In the genomic region with DNA sequence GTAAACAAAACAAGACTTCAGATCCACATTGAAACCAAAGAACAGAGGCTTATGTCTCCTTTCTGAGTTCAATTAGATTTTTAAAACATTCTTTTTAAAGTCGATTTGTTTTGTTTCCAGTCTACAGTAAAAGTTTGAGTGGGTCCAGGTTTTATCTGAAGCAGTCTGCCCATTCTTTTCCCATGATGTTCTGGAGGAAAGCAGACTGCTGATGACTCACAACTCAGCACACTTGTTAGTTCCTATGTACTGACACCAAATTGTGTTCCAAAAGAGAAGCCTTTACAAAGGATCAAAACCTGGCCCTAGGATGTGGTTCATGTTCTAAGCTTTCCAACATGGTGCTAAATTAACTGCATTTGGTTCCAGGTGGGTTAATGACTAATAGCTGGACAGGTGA, we compare ENCODE assay signal across 16 cellular contexts. TPM values are rescaled to one million over a fixed set of nuclear protein-coding genes. Genes with fewer than 3 reads are reported as not detected.
DNase-seq lines count a peak whose midpoint lies in the region; ATAC-seq, FAIRE-seq and TF ChIP-seq lines count a peak whose summit lies in the region.
"Had no signal": no experiment of that assay in that cellular context is flagged by ENCODE, and none has a peak within 500 bp of the region (broad histone marks: within the 10 kb centered on the region; RNA-seq: fewer than 3 reads in every experiment).

No MANE protein-coding gene starts in this region.

- H3K9me3 ChIP-seq in Panc1 (ENCODE audit: control insufficient read depth, insufficient read depth, low read depth, low read length) (0 out of 2 replicates have a peak, but pooled peaks cover 6% of the 10 kb centered on the region), endothelial cell of umbilical vein (replicated peaks; ENCODE audit: control insufficient read depth, insufficient read depth, low read length) (no peaks in the 10 kb centered on the region), HAP-1 (no peaks in the 10 kb centered on the region)
- H3K9me3 ChIP-seq: adrenal gland, tibial nerve had no signal

- peak; percentile 93 for FAIRE-seq in endothelial cell of umbilical vein (lab: Jason Lieb, UNC)
- FAIRE-seq: K562 had no signal

- no peak for TF ChIP-seq POLR2A in endothelial cell of umbilical vein (IDR thresholded peaks at IDR 0.05; ENCODE audit: low read depth, low read length)

- H4K20me1 ChIP-seq in endothelial cell of umbilical vein (replicated peaks; ENCODE audit: control insufficient read depth, extremely low read depth, insufficient read depth, low read length): no peaks in the 10 kb centered on the region
- H4K20me1 ChIP-seq: BLaER1 had no signal

- ATAC-seq in Panc1: peak; percentile 42
- no peak for ATAC-seq in GM21723 (IDR thresholded peaks at IDR 0.05; ENCODE audit: unreplicated experiment)
- ATAC-seq in GM21576 (IDR thresholded peaks at IDR 0.05; ENCODE audit: unreplicated experiment): no peak

- peaks cover 63% of the 10 kb centered on the region for H3K4me1 ChIP-seq in Panc1 (ENCODE audit: control insufficient read depth, insufficient read depth, low read length)
- peaks cover 69% of the 10 kb centered on the region for H3K4me1 ChIP-seq in endothelial cell of umbilical vein (ENCODE audit: control insufficient read depth, extremely low read depth, insufficient read depth, low read length)
- H3K4me1 ChIP-seq in HAP-1: peaks cover 6% of the 10 kb centered on the region
- H3K4me1 ChIP-seq: adrenal gland, BLaER1 had no signal

- POLR2A ChIA-PET in Panc1 (lab: Charles Lee) (interaction anchor here (0.7 kb wide), 2 partner anchors 24 to 168 kb away, joined by 4 to 5 read pairs; no protein-coding TSS in a partner anchor), endothelial cell of umbilical vein (lab: Charles Lee) (interaction anchor here (0.6 to 1.1 kb wide), 2 partner anchors 12 to 248 kb away, joined by 3 to 4 read pairs; no protein-coding TSS in a partner anchor)

- H3K9ac ChIP-seq in endothelial cell of umbilical vein (replicated peaks; ENCODE audit: extremely low read depth, insufficient read depth, low read length): peak overlapping the region; percentile 44
- H3K9ac ChIP-seq: BLaER1 had no signal

- no peak overlapping the region for H3K4me3 ChIP-seq in Panc1 (ENCODE audit: low read depth in 2 of 2, low read length in 2 of 2)
- no peak overlapping the region for H3K4me3 ChIP-seq in endothelial cell of umbilical vein (replicated peaks in 1 of 3; ENCODE audit: insufficient read depth in 1 of 3, low read depth in 1 of 3, low read length in 3 of 3)
- H3K4me3 ChIP-seq in HAP-1: no peak overlapping the region
- H3K4me3 ChIP-seq: adrenal gland, BLaER1, K562, PC-9, tibial nerve had no signal

- dilution Hi-C loops in endothelial cell of umbilical vein (cut with MboI; ENCODE audit: extremely low pct_ligation_motif_present, low sequenced_read_pairs): no loop called here

- H3K79me2 ChIP-seq in endothelial cell of umbilical vein (ENCODE audit: control insufficient read depth, insufficient read depth, low read length): peaks cover 52% of the 10 kb centered on the region

- H3K27me3 ChIP-seq in Panc1 (ENCODE audit: control insufficient read depth, insufficient read depth, low read length) (no peaks in the 10 kb centered on the region), endothelial cell of umbilical vein (ENCODE audit: control insufficient read depth in 2 of 2, insufficient read depth in 2 of 2, low read length in 2 of 2) (no peaks in the 10 kb centered on the region), HAP-1 (ENCODE audit: low read depth) (no peaks in the 10 kb centered on the region)
- H3K27me3 ChIP-seq: adrenal gland, BLaER1, tibial nerve had no signal

- no peak overlapping the region for H2AFZ ChIP-seq in endothelial cell of umbilical vein (ENCODE audit: low read depth, low read length)
- H2AFZ ChIP-seq: PC-9 had no signal

- intact Hi-C loops in Panc1 (cut with micrococcal nuclease; ENCODE audit: unreplicated experiment): no loop called here
- intact Hi-C loops in endothelial cell of umbilical vein (cut with micrococcal nuclease): no loop called here

- TF ChIP-seq CTCF in Panc1 (IDR thresholded peaks at IDR 0.05): no peak
- TF ChIP-seq CTCF in endothelial cell of umbilical vein (IDR thresholded peaks at IDR 0.05; ENCODE audit: extremely low read depth in 1 of 2, insufficient read depth in 1 of 2, low read depth in 1 of 2, low read length in 2 of 2): no peak

- in situ Hi-C loops in Panc1 (cut with HindIII; ENCODE audit: low pct_unique_long_range_greater_than_20kb, low sequenced_read_pairs): no loop called here
- in situ Hi-C loops in HAP-1 (cut with MboI; ENCODE audit: low sequenced_read_pairs): no loop called here

- H3K4me2 ChIP-seq in endothelial cell of umbilical vein (ENCODE audit: insufficient read depth, low read length): peak overlapping the region; percentile 59
- H3K4me2 ChIP-seq: BLaER1, PC-9 had no signal

- CTCF ChIA-PET in Panc1 (lab: Charles Lee): no interaction called here
- CTCF ChIA-PET in endothelial cell of umbilical vein (lab: Charles Lee): interaction anchor here (1.0 to 5.2 kb wide), 3 partner anchors 24 to 261 kb away, joined by 3 to 23 read pairs (median 4); no protein-coding TSS in a partner anchor

- no TSS peak for BruUV-seq in Panc1 (replicated peaks; lab: Mats Ljungman, UMichigan)
- no TSS peak for BruUV-seq in endothelial cell of umbilical vein (replicated peaks; lab: Mats Ljungman, UMichigan)

- peak; percentile 70 for DNase-seq in AG08395 (ENCODE audit: low spot score)
- DNase-seq in Panc1 (ENCODE audit: low read depth, low spot score): no peak
- DNase-seq in endothelial cell of umbilical vein (ENCODE audit: low read depth, low spot score): peak; percentile 83
- peak; percentile 44 for DNase-seq in myocyte (ENCODE audit: low read depth)
- DNase-seq in activated CD4-positive, alpha-beta T cell treated with anti-CD3 and anti-CD28 coated beads, Interleukin-2, amount 50 U/mL, for 4 hours: no peak
- no peak for DNase-seq in HAP-1 (ENCODE audit: low spot score in 2 of 2)
- DNase-seq: adrenal gland, GOT3, NCI-H2107, PC-9, T1000 had no signal

- H3K27ac ChIP-seq in Panc1 (ENCODE audit: low read length) (peak overlapping the region; percentile 83), endothelial cell of umbilical vein (ENCODE audit: insufficient read depth, low read depth, low read length) (peak overlapping the region; percentile 71)
- H3K27ac ChIP-seq: adrenal gland, BLaER1, PC-9 had no signal

- H3K9me1 ChIP-seq in endothelial cell of umbilical vein (replicated peaks; ENCODE audit: control insufficient read depth, extremely low read depth, insufficient read depth, low read length): no peaks in the 10 kb centered on the region

- H3K36me3 ChIP-seq in Panc1 (ENCODE audit: control insufficient read depth, insufficient read depth, low read length) (no peaks in the 10 kb centered on the region), endothelial cell of umbilical vein (ENCODE audit: control insufficient read depth in 2 of 2, extremely low read depth in 1 of 2, insufficient read depth in 2 of 2, low read length in 2 of 2) (no peaks in the 10 kb centered on the region), HAP-1 (replicated peaks) (no peaks in the 10 kb centered on the region)
- H3K36me3 ChIP-seq: adrenal gland, BLaER1, tibial nerve had no signal

TF ChIP-seq in endothelial cell of umbilical vein, 7 proteins besides CTCF, POLR2A, EP300 and RAD21:
- TF ChIP-seq, protein P1, sequence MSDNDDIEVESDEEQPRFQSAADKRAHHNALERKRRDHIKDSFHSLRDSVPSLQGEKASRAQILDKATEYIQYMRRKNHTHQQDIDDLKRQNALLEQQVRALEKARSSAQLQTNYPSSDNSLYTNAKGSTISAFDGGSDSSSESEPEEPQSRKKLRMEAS (IDR thresholded peaks at IDR 0.05; ENCODE audit: insufficient read depth, insufficient read length): no peak
- TF ChIP-seq MYC (IDR thresholded peaks at IDR 0.05; ENCODE audit: low read depth, low read length) (no peak), JUN (IDR thresholded peaks at IDR 0.05; ENCODE audit: borderline replicate concordance, insufficient read depth, insufficient read length, low read depth) (peak; percentile 82), POLR2AphosphoS5 (IDR thresholded peaks at IDR 0.05; ENCODE audit: insufficient read depth, low read depth, low read length) (peak; percentile 23), GATA2 (IDR thresholded peaks at IDR 0.05; ENCODE audit: insufficient read depth, insufficient read length, low read depth, low read length) (no peak), FOS (IDR thresholded peaks at IDR 0.05; ENCODE audit: borderline replicate concordance, insufficient read depth, low read length) (peak; percentile 89), EZH2 (IDR thresholded peaks at IDR 0.05; ENCODE audit: borderline replicate concordance, low read depth, low read length, severe bottlenecking) (no peak)
TF ChIP-seq in endothelial cell of umbilical vein: peak in this region for 3.

RNA-seq across cellular contexts. Expression of a gene that starts 11.4 kb away (rescaled TPM):
- total RNA-seq in Panc1 (2021; ENCODE audit: unreplicated experiment): 355 TPM
- 366 TPM for polyA plus RNA-seq in Panc1 (2012; ENCODE audit: insufficient read length)
- total RNA-seq in endothelial cell of umbilical vein: 899 and 1,036 TPM in 2 replicates
- polyA plus RNA-seq in endothelial cell of umbilical vein: 462 and 516 TPM in 2 replicates
- polyA plus RNA-seq in endothelial cell of umbilical vein (2011; cell fraction: cytosol; rRNA removed): 1,025 and 1,084 TPM in 2 replicates
- 1,068 and 1,375 TPM in 2 replicates for polyA plus RNA-seq in endothelial cell of umbilical vein (2011; cell fraction: nucleus; rRNA removed)
- polyA plus RNA-seq in endothelial cell of umbilical vein (2012): 928 and 992 TPM in 2 replicates
- polyA minus RNA-seq in endothelial cell of umbilical vein: 488 and 545 TPM in 2 replicates
- polyA minus RNA-seq in endothelial cell of umbilical vein (2011; cell fraction: cytosol; rRNA and poly(A)+ RNA removed): 28.7 TPM
- 275 and 431 TPM in 2 replicates for polyA minus RNA-seq in endothelial cell of umbilical vein (2011; cell fraction: nucleus; rRNA and poly(A)+ RNA removed)
- total RNA-seq in myocyte: 11.9 and 12.5 TPM in 2 replicates
- polyA plus RNA-seq in myocyte (2012): 296 TPM

Comparison
In these comparisons a context has a peak if more than half of its experiments do, and no peak if none do; other contexts are left out.
1. DNase-seq: peak in AG08395 (single experiment), endothelial cell of umbilical vein (single experiment) and myocyte (single experiment); none in Panc1 (single experiment), activated CD4-positive, alpha-beta T cell treated with anti-CD3 and anti-CD28 coated beads, Interleukin-2, amount 50 U/mL, for 4 hours (0 of 2) and HAP-1 (0 of 2).
2. RNA of a gene that starts 11.4 kb away (total RNA-seq): 899 to 1,036 TPM in endothelial cell of umbilical vein and 355 TPM in Panc1 (single experiment); 11.9 to 12.5 TPM in myocyte; every median in the first group is over 10 times any median in the second.